8 cellular contexts compared by ENCODE assay signal in genomic region chr22:45096256-45096907, GRCh38.
DNase-seq lines count a peak whose midpoint lies in the region; FAIRE-seq and TF ChIP-seq lines count a peak whose summit lies in the region.

No MANE protein-coding gene starts in this region.

- H3K27me3 Mint-ChIP-seq in activated CD4-positive, alpha-beta T cell treated with anti-CD3 and anti-CD28 coated beads, Interleukin-2, amount 10 ng/mL, durations not matched to agents 7 days and 5 days = peaks cover 7% of the 10 kb centered on the region

- H2BK120ac ChIP-seq in H1 (replicated peaks; ENCODE audit: low read depth, low read length) = no peak overlapping the region
- H2BK120ac ChIP-seq in mesendoderm (ENCODE audit: low read depth, low read length) = no peak overlapping the region

- no peak overlapping the region for H3K14ac ChIP-seq in H1 (ENCODE audit: insufficient read length)

- no peaks in the 10 kb centered on the region for H3K23me2 ChIP-seq in H1 (ENCODE audit: low read depth, low read length)

- H3K36me3 Mint-ChIP-seq in activated CD4-positive, alpha-beta T cell treated with anti-CD3 and anti-CD28 coated beads, Interleukin-2, amount 10 ng/mL, durations not matched to agents 7 days and 5 days (ENCODE audit: low read depth) = no peaks in the 10 kb centered on the region

- H3K56ac ChIP-seq in H1 (replicated peaks; ENCODE audit: insufficient read length, low read depth, low read length) = no peak overlapping the region
- no peak overlapping the region for H3K56ac ChIP-seq in mesendoderm (ENCODE audit: low read length)

- H3K79me2 ChIP-seq in H1 (ENCODE audit: control insufficient read depth in 1 of 2, insufficient read depth in 2 of 2, low read length in 2 of 2) (no peaks in the 10 kb centered on the region), mesendoderm (ENCODE audit: control insufficient read depth, insufficient read depth, low read length) (no peaks in the 10 kb centered on the region)

- H4K5ac ChIP-seq in H1 (ENCODE audit: insufficient read length, low read depth, low read length) = no peak overlapping the region
- no peak overlapping the region for H4K5ac ChIP-seq in mesendoderm (ENCODE audit: low read length)

- H3K4me3 Mint-ChIP-seq in activated CD4-positive, alpha-beta T cell treated with anti-CD3 and anti-CD28 coated beads, Interleukin-2, amount 10 ng/mL, durations not matched to agents 7 days and 5 days = no peak overlapping the region

- no peaks in the 10 kb centered on the region for H3K9me3 Mint-ChIP-seq in activated CD4-positive, alpha-beta T cell treated with anti-CD3 and anti-CD28 coated beads, Interleukin-2, amount 10 ng/mL, durations not matched to agents 7 days and 5 days

- H3K27me3 ChIP-seq in AG04450 (ENCODE audit: control insufficient read depth, insufficient read depth, low read length) (peaks cover 35% of the 10 kb centered on the region), H1 (replicated peaks in 1 of 4; ENCODE audit: control insufficient read depth in 3 of 4, extremely low read depth in 1 of 4, insufficient read depth in 3 of 4, low read length in 3 of 4) (no peaks in the 10 kb centered on the region), mesendoderm (ENCODE audit: insufficient read depth, low read length, poor library complexity) (no peaks in the 10 kb centered on the region), stomach (peaks cover 0 to 77% (median 3%) of the 10 kb centered on the region in 3 donors)

- TF ChIP-seq POLR2A in H1 (IDR thresholded peaks at IDR 0.05; ENCODE audit: control extremely low read depth in 1 of 2, low read depth in 2 of 2, low read length in 2 of 2) = no peak
- TF ChIP-seq POLR2A in stomach (IDR thresholded peaks at IDR 0.05) = no peak

- FAIRE-seq in H1 (lab: Jason Lieb, UNC) = peak; percentile 99

- peak; percentile 98 for TF ChIP-seq CTCF in AG04450 (IDR thresholded peaks at IDR 0.05; ENCODE audit: low read depth, low read length)
- peak; percentile 73 for TF ChIP-seq CTCF in GM13976 (IDR thresholded peaks at IDR 0.05; ENCODE audit: borderline replicate concordance, control extremely low read depth, extremely low read depth, insufficient read depth, missing control alignments)
- peak; percentile 64 to 91 (median 86) for TF ChIP-seq CTCF in H1 (IDR thresholded peaks at IDR 0.05; ENCODE audit: control extremely low read depth in 1 of 3, insufficient read depth in 1 of 3, low read depth in 1 of 3, low read length in 3 of 3)
- peak in 5 of 7 experiments; percentile 42 to 71 (median 60) for TF ChIP-seq CTCF in stomach (IDR thresholded peaks at IDR 0.05)

- H2BK12ac ChIP-seq in H1 (ENCODE audit: low read depth, low read length) = 0 out of 2 replicates have a peak overlapping the region, but pooled peaks have one; percentile 68

- H3K9me3 ChIP-seq in AG04450 (ENCODE audit: control insufficient read depth, insufficient read depth, low read length) (peaks cover 2% of the 10 kb centered on the region), H1 (ENCODE audit: insufficient read depth in 2 of 2, low read depth in 1 of 2, low read length in 1 of 2) (no peaks in the 10 kb centered on the region), stomach (peaks cover 0 to 11% (median 7%) of the 10 kb centered on the region in 4 donors)

- 0 out of 2 replicates have a peak overlapping the region, but pooled peaks have one; percentile 95 for H2BK20ac ChIP-seq in H1 (ENCODE audit: low read length)

- intact Hi-C loops in stomach (cut with DNase I; ENCODE audit: low total_unique reads) = loop anchor here (10.0 kb wide), 1 partner anchor 272 kb away; no protein-coding TSS in a partner anchor
- intact Hi-C loops in posterior vena cava (cut with DNase I) = no loop called here

- H3K4me3 ChIP-seq in AG04450 (ENCODE audit: low read depth, low read length) = no peak overlapping the region
- H3K4me3 ChIP-seq in H1 (ENCODE audit: extremely low read depth in 1 of 4, insufficient read depth in 2 of 4, low read depth in 3 of 4, low read length in 4 of 4) = no peak overlapping the region
- no peak overlapping the region for H3K4me3 ChIP-seq in mesendoderm (ENCODE audit: low read length)
- H3K4me3 ChIP-seq in stomach = no peak overlapping the region

- no peak overlapping the region for H3K4ac ChIP-seq in H1 (replicated peaks; ENCODE audit: insufficient read length, low read depth, low read length)
- no peak overlapping the region for H3K4ac ChIP-seq in mesendoderm (ENCODE audit: low read depth, low read length)

- peak overlapping the region; percentile 72; the same call in 1 of the 2 replicates for H2AK5ac ChIP-seq in H1 (ENCODE audit: low read depth, low read length)
- H2AK5ac ChIP-seq in mesendoderm (ENCODE audit: low read length) = no peak overlapping the region

- no peak overlapping the region for H2AFZ ChIP-seq in H1 (ENCODE audit: low read length)

- in situ Hi-C loops in GM13976 (cut with MboI; ENCODE audit: low sequenced_read_pairs, unreplicated experiment) = loop anchor here (10.0 kb wide), 2 partner anchors 112 to 272 kb away; no protein-coding TSS in a partner anchor

- H3K36me3 ChIP-seq in H1 (ENCODE audit: control insufficient read depth in 2 of 4, insufficient read depth in 4 of 4, low read length in 3 of 4) (no peaks in the 10 kb centered on the region), mesendoderm (ENCODE audit: control insufficient read depth, insufficient read depth, low read length) (no peaks in the 10 kb centered on the region), stomach (no peaks in the 10 kb centered on the region)

- H3K4me1 ChIP-seq in H1 (replicated peaks in 1 of 4; ENCODE audit: control insufficient read depth in 3 of 4, insufficient read depth in 4 of 4, low read length in 3 of 4) (peaks cover 0 to 4% (median 0%) of the 10 kb centered on the region in 4 experiments; a peak in 2 of 7 replicates), mesendoderm (ENCODE audit: control insufficient read depth, low read depth, low read length) (no peaks in the 10 kb centered on the region), stomach (peaks cover 0 to 2% (median under 1%) of the 10 kb centered on the region in 4 donors)

- H3K18ac ChIP-seq in H1 (ENCODE audit: extremely low read depth, low read length) (no peak overlapping the region; the same call in 1 of the 2 replicates), mesendoderm (ENCODE audit: low read length) (no peak overlapping the region)

- whole genome bisulfite sequencing in H1 (ENCODE audit: extremely low coverage in 1 of 2, insufficient coverage in 1 of 2, insufficient read length in 1 of 2, insufficient replicate concordance in 2 of 2, low coverage in 1 of 2, low lambda C conversion rate in 2 of 2, missing lambda C conversion rate in 1 of 2), 2 experiments = 48% methylated on average over 7 of the region's 7 CpGs; no CpG with 5 or more reads in 1 of the 2 experiments
- WGBS in mesendoderm (ENCODE audit: extremely low coverage, insufficient coverage, low lambda C conversion rate) = no CpG with 5 or more reads among the region's 7 CpGs
- whole genome bisulfite sequencing in stomach, 5 donors = 19 to 27% (median 25%) methylated on average over 7 of the region's 7 CpGs

- DNase-seq in AG04450 (ENCODE audit: low read depth, low spot score) (no peak), GM13976 (ENCODE audit: low spot score) (peak; percentile 83), NCI-H226 (peak; percentile 19), H1 (ENCODE audit: low read depth in 1 of 2, low spot score in 2 of 2) (peak in 1 of 2 experiments; percentile 81), mesendoderm (peak; percentile 84), stomach (peak; percentile 58), posterior vena cava (ENCODE audit: low spot score) (no peak)
- DNase-seq in activated CD4-positive, alpha-beta T cell treated with anti-CD3 and anti-CD28 coated beads, Interleukin-2, amount 10 ng/mL, durations not matched to agents 7 days and 5 days = peak; percentile 52

- H3K27ac ChIP-seq in AG04450 (ENCODE audit: low read depth, low read length) (no peak overlapping the region), H1 (ENCODE audit: low read depth, low read length) (no peak overlapping the region), mesendoderm (ENCODE audit: low read depth, low read length) (no peak overlapping the region), stomach (no peak overlapping the region)

- no peak overlapping the region for H4K91ac ChIP-seq in H1 (replicated peaks; ENCODE audit: insufficient read length, low read length)

- no peaks in the 10 kb centered on the region for H4K20me1 ChIP-seq in H1 (replicated peaks in 1 of 2; ENCODE audit: control insufficient read depth in 1 of 2, insufficient read depth in 2 of 2, low read length in 2 of 2)

- peak; percentile 81 to 86 for TF ChIP-seq RAD21 in H1 (IDR thresholded peaks at IDR 0.05 in 1 of 2, conservative IDR thresholded peaks at IDR 0.05 in 1 of 2; ENCODE audit: low read depth in 2 of 2, low read length in 2 of 2)

- H3K9ac ChIP-seq in H1 (replicated peaks in 1 of 4; ENCODE audit: extremely low read depth in 1 of 4, low read depth in 3 of 4, low read length in 3 of 4) = no peak overlapping the region
- H3K9ac ChIP-seq in mesendoderm (ENCODE audit: low read length) = no peak overlapping the region

- H2BK15ac ChIP-seq in H1 (ENCODE audit: low read length) (no peak overlapping the region; the same call in 1 of the 2 replicates), mesendoderm (replicated peaks; ENCODE audit: low read depth) (no peak overlapping the region)

- CTCF ChIA-PET in AG04450 (lab: Charles Lee) (interaction anchor here (0.5 to 3.7 kb wide), 9 partner anchors 11 to 276 kb away, joined by 3 to 22 read pairs (median 3); no protein-coding TSS in a partner anchor), H1 (lab: Charles Lee; ENCODE audit: partially characterized antibody) (interaction anchor here (0.6 to 4.2 kb wide), 40 partner anchors 8 to 586 kb away, joined by 3 to 33 read pairs (median 4); no protein-coding TSS in a partner anchor)
- CTCF ChIA-PET in activated CD4-positive, alpha-beta T cell treated with anti-CD3 and anti-CD28 coated beads, Interleukin-2, amount 10 ng/mL, durations not matched to agents 7 days and 5 days (lab: Charles Lee) = interaction anchor here (1.1 kb wide), 1 partner anchor 16 kb away, joined by 3 read pairs; no protein-coding TSS in a partner anchor

- H4K8ac ChIP-seq in H1 (ENCODE audit: extremely low read depth, insufficient read depth, low read length) (no peak overlapping the region), mesendoderm (ENCODE audit: low read depth, low read length) (no peak overlapping the region)

- H3K23ac ChIP-seq in H1 (ENCODE audit: insufficient read length) = no peak overlapping the region
- H3K23ac ChIP-seq in mesendoderm (ENCODE audit: low read length) = no peak overlapping the region

- H3K4me1 Mint-ChIP-seq in activated CD4-positive, alpha-beta T cell treated with anti-CD3 and anti-CD28 coated beads, Interleukin-2, amount 10 ng/mL, durations not matched to agents 7 days and 5 days = no peaks in the 10 kb centered on the region

- H3K79me1 ChIP-seq in H1 (ENCODE audit: low read depth, low read length) (no peaks in the 10 kb centered on the region), mesendoderm (ENCODE audit: low read length) (no peaks in the 10 kb centered on the region)

- H2BK5ac ChIP-seq in H1 (ENCODE audit: low read depth, low read length) = peak overlapping the region; percentile 52; the same call in 1 of the 2 replicates
- no peak overlapping the region for H2BK5ac ChIP-seq in mesendoderm (ENCODE audit: low read length)

- H3K4me2 ChIP-seq in H1 (ENCODE audit: insufficient read depth in 1 of 2, low read depth in 2 of 2, low read length in 2 of 2) = no peak overlapping the region
- H3K4me2 ChIP-seq in mesendoderm (ENCODE audit: low read length) = no peak overlapping the region

- POLR2A ChIA-PET in AG04450 (lab: Yijun Ruan, JAX) = interaction anchor here (0.6 kb wide), 1 partner anchor 157 kb away, joined by 3 read pairs; no protein-coding TSS in a partner anchor
- POLR2A ChIA-PET in activated CD4-positive, alpha-beta T cell treated with anti-CD3 and anti-CD28 coated beads, Interleukin-2, amount 10 ng/mL, durations not matched to agents 7 days and 5 days (lab: Charles Lee) = no interaction called here
- POLR2A ChIA-PET in H1 (lab: Charles Lee; ENCODE audit: partially characterized antibody) = interaction anchor here (1.6 to 2.2 kb wide), 2 partner anchors 69 to 89 kb away, joined by 4 to 13 read pairs; no protein-coding TSS in a partner anchor

- TF ChIP-seq EP300 in H1 (IDR thresholded peaks at IDR 0.05; ENCODE audit: borderline replicate concordance in 1 of 2, low read depth in 2 of 2, low read length in 2 of 2) (no peak), stomach (IDR thresholded peaks at IDR 0.05) (no peak)

- no peak overlapping the region for H3K27ac Mint-ChIP-seq in activated CD4-positive, alpha-beta T cell treated with anti-CD3 and anti-CD28 coated beads, Interleukin-2, amount 10 ng/mL, durations not matched to agents 7 days and 5 days

Comparison
In these comparisons a context has a peak if more than half of its experiments do, and no peak if none do; other contexts are left out.
1. DNase-seq: peak in GM13976 (single experiment), NCI-H226 (single experiment), activated CD4-positive, alpha-beta T cell treated with anti-CD3 and anti-CD28 coated beads, Interleukin-2, amount 10 ng/mL, durations not matched to agents 7 days and 5 days (single experiment), mesendoderm (single experiment) and stomach (single experiment); none in AG04450 (single experiment) and posterior vena cava (single experiment).
2. Peak in every context shown above with its lines, with median percentiles within 50 percentile points of each other: CTCF ChIP-seq.